Comparison of ENCODE assay signal across 8 cellular contexts in genomic region chr2:96868555-96869280, GRCh38. TPM values are rescaled to one million over a fixed set of nuclear protein-coding genes. Genes with fewer than 3 reads are reported as not detected.
A peak's percentile ranks its signal among the peaks of the same experiment; 100 is the strongest.
DNase-seq lines count a peak whose midpoint lies in the region; ATAC-seq, FAIRE-seq and TF ChIP-seq lines count a peak whose summit lies in the region.

No MANE protein-coding gene starts in this region.

- DNase-seq in AG09309 (ENCODE audit: low read depth) (peak; percentile 62), GM18507 (ENCODE audit: extremely low spot score, insufficient read length, low read depth) (peak; percentile 65), HS-5 (ENCODE audit: low read depth) (peak; percentile 94), PC-9 (peak; percentile 72 to 87), foreskin melanocyte (peak; percentile 86), neural crest cell (ENCODE audit: low read depth, low spot score) (peak; percentile 82), upper lobe of right lung (peak; percentile 91)
- DNase-seq in activated naive CD4-positive, alpha-beta T cell treated with anti-CD3 and anti-CD28 coated beads, Interleukin-2, amount 10 ng/mL, durations not matched to agents 7 days and 5 days: peak; percentile 83

- peaks cover 38% of the 10 kb centered on the region for H3K79me2 ChIP-seq in PC-9 (ENCODE audit: low read depth)

- POLR2A ChIA-PET in PC-9 (lab: Charles Lee; ENCODE audit: unreplicated experiment): interaction anchor here (0.6 to 0.9 kb wide), 5 partner anchors 10 to 243 kb away, joined by 4 to 13 read pairs (median 6); no protein-coding TSS in a partner anchor

- H3K4me1 ChIP-seq in PC-9 (replicated peaks; ENCODE audit: insufficient read depth) (peaks cover 37% of the 10 kb centered on the region), upper lobe of right lung (peaks cover 54% of the 10 kb centered on the region)

- peak overlapping the region; percentile 84 for H3K27ac Mint-ChIP-seq in activated naive CD4-positive, alpha-beta T cell treated with anti-CD3 and anti-CD28 coated beads, Interleukin-2, amount 10 ng/mL, durations not matched to agents 7 days and 5 days
- H3K27ac Mint-ChIP-seq in neural crest cell (ENCODE audit: unreplicated experiment): peak overlapping the region; percentile 96

- peaks cover 21% of the 10 kb centered on the region for H3K36me3 Mint-ChIP-seq in activated naive CD4-positive, alpha-beta T cell treated with anti-CD3 and anti-CD28 coated beads, Interleukin-2, amount 10 ng/mL, durations not matched to agents 7 days and 5 days
- no peaks in the 10 kb centered on the region for H3K36me3 Mint-ChIP-seq in neural crest cell (ENCODE audit: low read depth)

- H3K9me3 ChIP-seq in PC-9 (ENCODE audit: insufficient read depth, low read depth) (no peaks in the 10 kb centered on the region), upper lobe of right lung (no peaks in the 10 kb centered on the region)

- peak overlapping the region; percentile 43; the same call in 1 of the 2 replicates for H3K27ac ChIP-seq in PC-9
- peak overlapping the region; percentile 94 for H3K27ac ChIP-seq in upper lobe of right lung

- peak; percentile 80 for FAIRE-seq in GM18507 (lab: Jason Lieb, UNC)

- TF ChIP-seq CTCF in AG09309 (IDR thresholded peaks at IDR 0.05; ENCODE audit: control insufficient read depth, insufficient read depth, low read depth, low read length, missing control alignments) (peak; percentile 38), PC-9 (conservative IDR thresholded peaks at IDR 0.05) (peak; percentile 86), neural crest cell (conservative IDR thresholded peaks at IDR 0.05) (peak; percentile 76), upper lobe of right lung (IDR thresholded peaks at IDR 0.05) (peak; percentile 64)

- peak overlapping the region; percentile 99 for H3K4me3 ChIP-seq in AG09309 (ENCODE audit: control insufficient read depth, low read depth, low read length)
- H3K4me3 ChIP-seq in PC-9: peak overlapping the region; percentile 82
- H3K4me3 ChIP-seq in upper lobe of right lung: peak overlapping the region; percentile 91

- peaks cover 41% of the 10 kb centered on the region for H3K27me3 Mint-ChIP-seq in activated naive CD4-positive, alpha-beta T cell treated with anti-CD3 and anti-CD28 coated beads, Interleukin-2, amount 10 ng/mL, durations not matched to agents 7 days and 5 days
- no peaks in the 10 kb centered on the region for H3K27me3 Mint-ChIP-seq in neural crest cell (ENCODE audit: low read depth)

- H3K4me1 Mint-ChIP-seq in activated naive CD4-positive, alpha-beta T cell treated with anti-CD3 and anti-CD28 coated beads, Interleukin-2, amount 10 ng/mL, durations not matched to agents 7 days and 5 days: peaks cover 39% of the 10 kb centered on the region
- H3K4me1 Mint-ChIP-seq in neural crest cell: peaks cover 36% of the 10 kb centered on the region

- H3F3A ChIP-seq in PC-9 (ENCODE audit: insufficient read depth, low read depth): peaks cover 32% of the 10 kb centered on the region; the same call in 1 of the 2 replicates

- peaks cover 9% of the 10 kb centered on the region for H4K20me1 ChIP-seq in PC-9 (ENCODE audit: insufficient read depth)

- peak overlapping the region; percentile 96 for H3K4me2 ChIP-seq in PC-9

- H3K27me3 ChIP-seq in PC-9 (ENCODE audit: insufficient read depth, low read depth) (no peaks in the 10 kb centered on the region), upper lobe of right lung (no peaks in the 10 kb centered on the region)

- ATAC-seq in upper lobe of right lung: peak; percentile 77

- H3K9me2 ChIP-seq in PC-9 (ENCODE audit: insufficient read depth): no peaks in the 10 kb centered on the region

- no peaks in the 10 kb centered on the region for H3K9me3 Mint-ChIP-seq in activated naive CD4-positive, alpha-beta T cell treated with anti-CD3 and anti-CD28 coated beads, Interleukin-2, amount 10 ng/mL, durations not matched to agents 7 days and 5 days
- no peaks in the 10 kb centered on the region for H3K9me3 Mint-ChIP-seq in neural crest cell

- BruUV-seq in PC-9 (replicated peaks; lab: Mats Ljungman, UMichigan): no TSS peak

- peaks cover 34% of the 10 kb centered on the region for H3K36me3 ChIP-seq in PC-9 (ENCODE audit: low read depth)
- peaks cover 32% of the 10 kb centered on the region for H3K36me3 ChIP-seq in upper lobe of right lung

- CTCF ChIA-PET in PC-9 (lab: Charles Lee): interaction anchor here (0.6 to 1.3 kb wide), 5 partner anchors 11 to 327 kb away, joined by 3 to 14 read pairs (median 3); partner anchors contain the start of gene ANKRD39
- CTCF ChIA-PET in activated naive CD4-positive, alpha-beta T cell treated with anti-CD3 and anti-CD28 coated beads, Interleukin-2, amount 10 ng/mL, durations not matched to agents 7 days and 5 days (lab: Charles Lee): interaction anchor here (0.7 to 4.4 kb wide), 6 partner anchors 9 to 91 kb away, joined by 3 to 30 read pairs (median 4); partner anchors contain the start of gene ANKRD39

- intact Hi-C loops in PC-9 (cut with micrococcal nuclease; ENCODE audit: unreplicated experiment): loop anchor here (1.0 to 2.0 kb wide), 3 partner anchors 10 to 83 kb away; partner anchors contain the start of gene ANKRD39
- intact Hi-C loops in upper lobe of right lung (cut with DNase I): loop anchor here (5.0 kb wide), 1 partner anchor 84 kb away; no protein-coding TSS in a partner anchor

- peak overlapping the region; percentile 98 for H2AFZ ChIP-seq in PC-9

- H3K4me3 Mint-ChIP-seq in activated naive CD4-positive, alpha-beta T cell treated with anti-CD3 and anti-CD28 coated beads, Interleukin-2, amount 10 ng/mL, durations not matched to agents 7 days and 5 days: peak overlapping the region; percentile 85
- H3K4me3 Mint-ChIP-seq in neural crest cell: peak overlapping the region; percentile 94

RNA-seq across cellular contexts. Expression of gene SEMA4C, which starts 1.2 kb away (rescaled TPM):
- total RNA-seq in PC-9 (2021): 52.8 and 60.5 TPM in 2 replicates
- total RNA-seq in neural crest cell: 102 and 103 TPM in 2 replicates
- total RNA-seq in upper lobe of right lung: 37.7 TPM

RNA-seq across cellular contexts. Expression of gene ANKRD39, which starts 10.9 kb away (rescaled TPM):
- total RNA-seq in PC-9 (2021): 19.0 and 23.2 TPM in 2 replicates
- total RNA-seq in neural crest cell: 23.4 and 25.8 TPM in 2 replicates
- 8.6 TPM for total RNA-seq in upper lobe of right lung

RNA-seq across cellular contexts. Expression of gene ANKRD23, which starts 24.9 kb away (rescaled TPM):
- total RNA-seq in PC-9 (2021) (6.0 and 8.9 TPM in 2 replicates), neural crest cell (9.3 and 11.4 TPM in 2 replicates), upper lobe of right lung (1.7 TPM)

RNA-seq across cellular contexts. Expression of gene CNNM3, which starts 52.6 kb away (rescaled TPM):
- total RNA-seq in PC-9 (2021) (28.7 and 28.8 TPM in 2 replicates), neural crest cell (32.6 and 33.9 TPM in 2 replicates), upper lobe of right lung (34.1 TPM)

Comparison
In these comparisons a context has a peak if more than half of its experiments do, and no peak if none do; other contexts are left out.
1. Peak in every context shown above with its lines: DNase-seq, ATAC-seq, H3K4me3 ChIP-seq and H3K27ac ChIP-seq.